1 cellular context compared by ENCODE assay signal in the genomic region with DNA sequence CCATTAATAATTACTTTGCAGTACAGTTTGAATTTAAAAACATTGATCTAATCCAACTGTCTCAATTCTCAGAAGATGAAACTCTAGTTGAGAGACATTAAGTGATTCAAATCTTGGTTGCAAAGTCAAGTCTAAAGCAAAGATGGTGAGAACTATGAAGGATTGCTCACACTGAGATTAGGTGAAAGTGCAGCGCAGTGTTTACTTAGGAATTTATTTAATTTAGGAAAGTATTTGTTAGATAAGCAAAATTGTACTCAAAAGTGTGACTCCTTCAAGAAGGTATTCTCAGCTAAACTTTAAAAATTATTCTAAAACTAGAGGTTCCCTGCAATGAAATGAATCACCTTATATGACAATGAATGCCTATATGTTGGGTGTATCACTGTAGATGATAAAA.
TF ChIP-seq lines count a peak whose summit lies in the region.

No MANE protein-coding gene starts in this region.

TF ChIP-seq in SK-N-SH treated with all-trans-retinoic acid at 6 μM for 48 hours, 23 proteins besides CTCF, POLR2A, EP300 and RAD21 (continued from another document):
- TF ChIP-seq, protein P1, sequence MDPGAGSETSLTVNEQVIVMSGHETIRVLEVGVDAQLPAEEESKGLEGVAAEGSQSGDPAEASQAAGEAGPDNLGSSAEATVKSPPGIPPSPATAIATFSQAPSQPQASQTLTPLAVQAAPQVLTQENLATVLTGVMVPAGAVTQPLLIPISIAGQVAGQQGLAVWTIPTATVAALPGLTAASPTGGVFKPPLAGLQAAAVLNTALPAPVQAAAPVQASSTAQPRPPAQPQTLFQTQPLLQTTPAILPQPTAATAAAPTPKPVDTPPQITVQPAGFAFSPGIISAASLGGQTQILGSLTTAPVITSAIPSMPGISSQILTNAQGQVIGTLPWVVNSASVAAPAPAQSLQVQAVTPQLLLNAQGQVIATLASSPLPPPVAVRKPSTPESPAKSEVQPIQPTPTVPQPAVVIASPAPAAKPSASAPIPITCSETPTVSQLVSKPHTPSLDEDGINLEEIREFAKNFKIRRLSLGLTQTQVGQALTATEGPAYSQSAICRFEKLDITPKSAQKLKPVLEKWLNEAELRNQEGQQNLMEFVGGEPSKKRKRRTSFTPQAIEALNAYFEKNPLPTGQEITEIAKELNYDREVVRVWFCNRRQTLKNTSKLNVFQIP (CRISPR knock-in tag; IDR thresholded peaks at IDR 0.05; ENCODE audit: borderline replicate concordance, low read depth), result no peak
- TF ChIP-seq RARB (CRISPR knock-in tag; IDR thresholded peaks at IDR 0.05) (no peak), ESRRG (CRISPR knock-in tag; IDR thresholded peaks at IDR 0.05) (no peak)
